ENCODE assay signal across 12 cellular contexts in genomic region chr11:112958670-112959069, GRCh38. TPM values are rescaled to one million over a fixed set of nuclear protein-coding genes. Genes with fewer than 3 reads are reported as not detected.
DNase-seq lines count a peak whose midpoint lies in the region; ATAC-seq and TF ChIP-seq lines count a peak whose summit lies in the region.
"Had no signal": no experiment of that assay in that cellular context is flagged by ENCODE, and none has a peak within 500 bp of the region (broad histone marks: within the 10 kb centered on the region; RNA-seq: fewer than 3 reads in every experiment).

No MANE protein-coding gene starts in this region.

- H3K18ac ChIP-seq in trophoblast cell (ENCODE audit: low read length) (no peak overlapping the region), neuronal stem cell (ENCODE audit: low read length) (no peak overlapping the region)

- H3K36me3 Mint-ChIP-seq in activated naive CD8-positive, alpha-beta T cell treated with anti-CD3 and anti-CD28 coated beads for 36 hours = peaks cover 3% of the 10 kb centered on the region

- H3K9me3 Mint-ChIP-seq in activated naive CD8-positive, alpha-beta T cell treated with anti-CD3 and anti-CD28 coated beads for 36 hours = peaks cover 1% of the 10 kb centered on the region

- H3K27me3 Mint-ChIP-seq in activated naive CD8-positive, alpha-beta T cell treated with anti-CD3 and anti-CD28 coated beads for 36 hours = peaks cover 65% of the 10 kb centered on the region

- no peak overlapping the region for H2BK15ac ChIP-seq in neuronal stem cell (ENCODE audit: low read length)

- no CpG with 5 or more reads among the region's 4 CpGs for WGBS in trophoblast cell (ENCODE audit: extremely low coverage, insufficient coverage, insufficient read length)
- WGBS in neuronal stem cell (ENCODE audit: extremely low coverage in 2 of 2, insufficient read length in 2 of 2, insufficient replicate concordance in 1 of 2), 2 donors = no CpG with 5 or more reads among the region's 4 CpGs

- H3K79me2 ChIP-seq in trophoblast cell (ENCODE audit: control insufficient read depth, insufficient read depth, low read length, poor library complexity) = no peaks in the 10 kb centered on the region

- TF ChIP-seq CTCF in fibroblast of pulmonary artery (IDR thresholded peaks at IDR 0.05; ENCODE audit: low read length, missing control alignments) = peak; percentile 31

- H3K9me3 ChIP-seq in trophoblast cell (ENCODE audit: insufficient read depth, low read depth, low read length) (no peaks in the 10 kb centered on the region), neuronal stem cell (replicated peaks in 1 of 2; ENCODE audit: control insufficient read depth in 2 of 2, insufficient read depth in 1 of 2, low read depth in 1 of 2, low read length in 2 of 2) (peaks cover 0 to 2% of the 10 kb centered on the region in 2 donors)
- H3K9me3 ChIP-seq: mucosa of descending colon, right lobe of liver had no signal

- no peak overlapping the region for H2AK5ac ChIP-seq in trophoblast cell (ENCODE audit: low read length)
- H2AK5ac ChIP-seq in neuronal stem cell (ENCODE audit: low read depth, low read length) = no peak overlapping the region

- no peak for ATAC-seq in HG03571 (IDR thresholded peaks at IDR 0.05; ENCODE audit: unreplicated experiment)
- ATAC-seq: HCT116, mucosa of descending colon had no signal

- no peak overlapping the region for H3K23ac ChIP-seq in trophoblast cell (ENCODE audit: low read length)
- H3K23ac ChIP-seq in neuronal stem cell (ENCODE audit: low read depth, low read length, poor library complexity) = no peak overlapping the region

- H3K27ac Mint-ChIP-seq in activated naive CD8-positive, alpha-beta T cell treated with anti-CD3 and anti-CD28 coated beads for 36 hours = no peak overlapping the region

- no peak overlapping the region for H4K12ac ChIP-seq in trophoblast cell (ENCODE audit: low read depth, low read length)

- no peak overlapping the region for H4K91ac ChIP-seq in trophoblast cell (ENCODE audit: low read depth, low read length)
- H4K91ac ChIP-seq in neuronal stem cell (ENCODE audit: low read depth, low read length, poor library complexity) = no peak overlapping the region

- no peak overlapping the region for H3K4me2 ChIP-seq in trophoblast cell (ENCODE audit: low read length)
- no peak overlapping the region for H3K4me2 ChIP-seq in neuronal stem cell (ENCODE audit: insufficient read depth, low read length, poor library complexity, severe bottlenecking)

- H3K27ac ChIP-seq in trophoblast cell (ENCODE audit: low read depth, low read length) (no peak overlapping the region), neuronal stem cell (replicated peaks; ENCODE audit: low read length) (no peak overlapping the region)
- H3K27ac ChIP-seq: right lobe of liver had no signal

- peaks cover 3 to 14% of the 10 kb centered on the region in 2 experiments for H3K4me1 ChIP-seq in trophoblast cell (ENCODE audit: control insufficient read depth in 1 of 2, insufficient read depth in 2 of 2, low read length in 2 of 2)
- H3K4me1 ChIP-seq in neuronal stem cell (ENCODE audit: control insufficient read depth in 2 of 2, insufficient read depth in 1 of 2, low read depth in 1 of 2, low read length in 2 of 2) = peaks cover 0 to 5% of the 10 kb centered on the region in 2 donors

- no peaks in the 10 kb centered on the region for H3K36me3 ChIP-seq in trophoblast cell (ENCODE audit: control insufficient read depth in 1 of 2, insufficient read depth in 2 of 2, low read length in 2 of 2)
- no peaks in the 10 kb centered on the region for H3K36me3 ChIP-seq in neuronal stem cell (replicated peaks in 1 of 2; ENCODE audit: control insufficient read depth in 2 of 2, insufficient read depth in 2 of 2, low read length in 2 of 2)
- H3K36me3 ChIP-seq: right lobe of liver had no signal

- no peak overlapping the region for H3K9ac ChIP-seq in trophoblast cell (ENCODE audit: low read length)
- no peak overlapping the region for H3K9ac ChIP-seq in neuronal stem cell (ENCODE audit: low read depth, low read length, poor library complexity)

- H3K4me3 Mint-ChIP-seq in activated naive CD8-positive, alpha-beta T cell treated with anti-CD3 and anti-CD28 coated beads for 36 hours = no peak overlapping the region

- no peak overlapping the region for H3K4me3 ChIP-seq in fibroblast of pulmonary artery (replicated peaks; ENCODE audit: low read depth, low read length)
- H3K4me3 ChIP-seq in trophoblast cell (ENCODE audit: low read depth, low read length) = no peak overlapping the region
- no peak overlapping the region for H3K4me3 ChIP-seq in neuronal stem cell (ENCODE audit: low read length in 2 of 2)
- H3K4me3 ChIP-seq: mucosa of descending colon, right lobe of liver had no signal

- H2BK120ac ChIP-seq in trophoblast cell (ENCODE audit: insufficient read depth, low read length, poor library complexity) (no peak overlapping the region), neuronal stem cell (ENCODE audit: low read depth, low read length) (no peak overlapping the region)

- peaks cover 21% of the 10 kb centered on the region for H3K27me3 ChIP-seq in trophoblast cell (ENCODE audit: insufficient read depth, low read length)
- peaks cover 0 to 32% (median 0%) of the 10 kb centered on the region in 3 experiments for H3K27me3 ChIP-seq in neuronal stem cell (ENCODE audit: control insufficient read depth in 3 of 3, insufficient read depth in 3 of 3, low read depth in 1 of 3, low read length in 3 of 3)

- DNase-seq in H4 (ENCODE audit: low spot score) = peak; percentile 81
- peak; percentile 29 for DNase-seq in RKO (ENCODE audit: low spot score)
- DNase-seq in fibroblast of pulmonary artery (ENCODE audit: low read depth) = peak; percentile 52
- peak; percentile 6 to 22 for DNase-seq in trophoblast cell
- DNase-seq in activated naive CD8-positive, alpha-beta T cell treated with anti-CD3 and anti-CD28 coated beads for 36 hours = no peak
- DNase-seq in neuronal stem cell (ENCODE audit: low spot score) = no peak
- DNase-seq: KG1, mucosa of descending colon, NCI-H2081 treated with DMSO at 0.1 percent for 48 hours, right lobe of liver had no signal

- no peaks in the 10 kb centered on the region for H3K79me1 ChIP-seq in trophoblast cell (ENCODE audit: low read length)
- H3K79me1 ChIP-seq in neuronal stem cell (ENCODE audit: low read depth, low read length) = peaks cover 7% of the 10 kb centered on the region

- H2AFZ ChIP-seq in trophoblast cell (ENCODE audit: insufficient read depth, low read length, poor library complexity) = no peak overlapping the region
- H2AFZ ChIP-seq in neuronal stem cell (ENCODE audit: low read length) = no peak overlapping the region

- peaks cover 12% of the 10 kb centered on the region for H3K4me1 Mint-ChIP-seq in activated naive CD8-positive, alpha-beta T cell treated with anti-CD3 and anti-CD28 coated beads for 36 hours

- no peak overlapping the region for H4K8ac ChIP-seq in trophoblast cell (ENCODE audit: low read depth, low read length)
- H4K8ac ChIP-seq in neuronal stem cell (ENCODE audit: low read depth, low read length) = no peak overlapping the region

- H3K4ac ChIP-seq in trophoblast cell (ENCODE audit: low read depth, low read length) = no peak overlapping the region
- H3K4ac ChIP-seq in neuronal stem cell (ENCODE audit: low read length) = no peak overlapping the region

- H3K14ac ChIP-seq in trophoblast cell (ENCODE audit: low read length) (no peak overlapping the region), neuronal stem cell (ENCODE audit: low read length) (no peak overlapping the region)

- no peak overlapping the region for H2BK12ac ChIP-seq in trophoblast cell (ENCODE audit: low read length)
- H2BK12ac ChIP-seq in neuronal stem cell (ENCODE audit: low read length) = no peak overlapping the region

- no peak overlapping the region for H2BK5ac ChIP-seq in trophoblast cell (ENCODE audit: low read depth, low read length, poor library complexity)
- H2BK5ac ChIP-seq in neuronal stem cell (ENCODE audit: low read length) = no peak overlapping the region

RNA-seq across cellular contexts. Expression of gene NCAM1, which starts 2.5 kb away (rescaled TPM):
- 4.8 and 5.0 TPM in 2 replicates for total RNA-seq in H4 (2014; rRNA removed; shearing (Covaris generic))
- polyA plus RNA-seq in trophoblast cell (2013) = 0.42 and 0.54 TPM in 2 replicates
- under 1 TPM in 1 of 2 experiments, not detected in 1; 0.16 TPM for total RNA-seq in activated naive CD8-positive, alpha-beta T cell treated with anti-CD3 and anti-CD28 coated beads for 36 hours
- polyA plus RNA-seq in neuronal stem cell (2013, experiment 1 of 2) = 24.8 TPM
- 26.5 TPM for polyA plus RNA-seq in neuronal stem cell (2013, experiment 2 of 2)

Comparison
In these comparisons a context has a peak if more than half of its experiments do, and no peak if none do; other contexts are left out.
1. DNase-seq: peak in H4 (single experiment), RKO (single experiment), fibroblast of pulmonary artery (single experiment) and trophoblast cell (2 of 2); none in activated naive CD8-positive, alpha-beta T cell treated with anti-CD3 and anti-CD28 coated beads for 36 hours (single experiment) and neuronal stem cell (single experiment).